ENCODE assay signal across 16 cellular contexts in genomic region chr5:6783787-6784186, GRCh38.
"Had no signal": no experiment of that assay in that cellular context is flagged by ENCODE, and none has a peak within 500 bp of the region (broad histone marks: within the 10 kb centered on the region; RNA-seq: fewer than 3 reads in every experiment).

No MANE protein-coding gene starts in this region.

- H3K9ac ChIP-seq: parathyroid adenoma had no signal

- H3K4me1 ChIP-seq: parathyroid adenoma, tibial nerve had no signal

- H3K27ac ChIP-seq: parathyroid adenoma, skin epidermis, tibial nerve had no signal

- DNase-seq: activated B cell treated with CpG ODN at 0.5 μM for 24 hours; activated CD4-positive, alpha-beta T cell treated with anti-CD3 and anti-CD28 coated beads, Interleukin-2, amount 10 ng/mL, durations not matched to agents 7 days and 5 days; activated naive CD4-positive, alpha-beta T cell; activated naive CD8-positive, alpha-beta T cell treated with anti-CD3 and anti-CD28 coated beads, Interleukin-2, amount 10 ng/mL, durations not matched to agents 7 days and 5 days; aorta; cerebellar nuclear complex; effector memory CD8-positive, alpha-beta T cell; naive B cell; retina; stimulated activated CD4-positive, alpha-beta T cell treated with anti-CD3 and anti-CD28 coated beads, Interleukin-15, amount 100 ng/mL, for 24 hours; stimulated activated CD4-positive, alpha-beta T cell treated with anti-CD3 and anti-CD28 coated beads, Interleukin-4, amount 100 ng/mL, for 1 hour; stimulated activated naive B cell treated with anti-CD40 and anti-IgM and Interleukin-4, amounts not matched to agents 10 μg/mL and 1 μg/mL and 100 μg/mL, for 72 hours had no signal

- H3K36me3 ChIP-seq: tibial nerve had no signal

- H3K27me3 ChIP-seq: tibial nerve had no signal

- ATAC-seq: effector memory CD8-positive, alpha-beta T cell; stimulated activated naive B cell treated with anti-CD40 and anti-IgM and Interleukin-4, amounts not matched to agents 10 μg/mL and 1 μg/mL and 100 μg/mL, for 72 hours had no signal

- H2AFZ ChIP-seq: parathyroid adenoma had no signal

- H3K9me3 ChIP-seq: tibial nerve had no signal

- H3K4me3 ChIP-seq: lung, skin epidermis, tibial nerve had no signal
